In genomic region chr2:113178891-113179290, GRCh38 we compare ENCODE assay signal across 12 cellular contexts. TPM values are rescaled to one million over a fixed set of nuclear protein-coding genes. Genes with fewer than 3 reads are reported as not detected.
DNase-seq lines count a peak whose midpoint lies in the region; ATAC-seq and TF ChIP-seq lines count a peak whose summit lies in the region.
"Had no signal": no experiment of that assay in that cellular context is flagged by ENCODE, and none has a peak within 500 bp of the region (broad histone marks: within the 10 kb centered on the region; RNA-seq: fewer than 3 reads in every experiment).

No MANE protein-coding gene starts in this region.

- peak overlapping the region; percentile 72 for H3K4me3 Mint-ChIP-seq in activated T-helper 2 cell treated with anti-CD3 and anti-CD28 coated beads, Interferon-gamma antibody, Interleukin-2, Interleukin-4, amounts not matched to agents 10 μg/mL and 5 μg/mL and 100 μg/mL, durations not matched to agents 14 hours and 24 hours and 36 hours (ENCODE audit: low read depth)
- peak overlapping the region; percentile 82 for H3K4me3 Mint-ChIP-seq in natural killer cell
- H3K4me3 Mint-ChIP-seq: HFFc6 had no signal

- H3K27ac Mint-ChIP-seq in activated T-helper 2 cell treated with anti-CD3 and anti-CD28 coated beads, Interferon-gamma antibody, Interleukin-2, Interleukin-4, amounts not matched to agents 10 μg/mL and 5 μg/mL and 100 μg/mL, durations not matched to agents 14 hours and 24 hours and 36 hours: peak overlapping the region; percentile 85
- H3K27ac Mint-ChIP-seq in natural killer cell: peak overlapping the region; percentile 85 to 91
- H3K27ac Mint-ChIP-seq: HFFc6 had no signal

- peak in 2 of 3 donors; percentile 27 to 44 for ATAC-seq in natural killer cell
- no peak for ATAC-seq in GM19467 (IDR thresholded peaks at IDR 0.05; ENCODE audit: unreplicated experiment)

- peaks cover 69% of the 10 kb centered on the region for H3K4me1 Mint-ChIP-seq in activated T-helper 2 cell treated with anti-CD3 and anti-CD28 coated beads, Interferon-gamma antibody, Interleukin-2, Interleukin-4, amounts not matched to agents 10 μg/mL and 5 μg/mL and 100 μg/mL, durations not matched to agents 14 hours and 24 hours and 36 hours (ENCODE audit: low read depth)
- peaks cover 77 to 90% of the 10 kb centered on the region in 2 donors for H3K4me1 Mint-ChIP-seq in natural killer cell

- intact Hi-C loops in activated T-helper 2 cell treated with anti-CD3 and anti-CD28 coated beads, Interferon-gamma antibody, Interleukin-2, Interleukin-4, amounts not matched to agents 10 μg/mL and 5 μg/mL and 100 μg/mL, durations not matched to agents 14 hours and 24 hours and 36 hours (cut with micrococcal nuclease): loop anchor here (10.0 kb wide), 1 partner anchor 194 kb away; no protein-coding TSS in a partner anchor
- intact Hi-C loops in natural killer cell (cut with micrococcal nuclease): loop anchor here (5.0 to 10.0 kb wide), 2 partner anchors 547 to 716 kb away; partner anchors contain the start of gene ACTR3

- no peaks in the 10 kb centered on the region for H3K9me3 Mint-ChIP-seq in activated T-helper 2 cell treated with anti-CD3 and anti-CD28 coated beads, Interferon-gamma antibody, Interleukin-2, Interleukin-4, amounts not matched to agents 10 μg/mL and 5 μg/mL and 100 μg/mL, durations not matched to agents 14 hours and 24 hours and 36 hours
- peaks cover 0 to 2% of the 10 kb centered on the region in 2 donors for H3K9me3 Mint-ChIP-seq in natural killer cell
- H3K9me3 Mint-ChIP-seq: HFFc6 had no signal

- peak; percentile 45 for DNase-seq in stimulated activated CD4-positive, alpha-beta T cell treated with anti-CD3 and anti-CD28 coated beads, Interleukin-12 subunit alpha, Interleukin-12 subunit beta, amount 100 ng/mL, for 4 hours
- no peak for DNase-seq in stimulated activated CD4-positive, alpha-beta T cell treated with anti-CD3 and anti-CD28 coated beads, Interleukin-2, amount 100 ng/mL, for 48 hours
- no peak for DNase-seq in activated T-helper 2 cell treated with anti-CD3 and anti-CD28 coated beads, Interferon-gamma antibody, Interleukin-2, Interleukin-4, amounts not matched to agents 10 μg/mL and 5 μg/mL and 100 μg/mL, durations not matched to agents 14 hours and 24 hours and 36 hours (ENCODE audit: low spot score)
- DNase-seq in natural killer cell: no peak
- no peak for DNase-seq in DMS 273 treated with DMSO at 0.1 percent for 48 hours (lab: John Stamatoyannopoulos, UW)
- DNase-seq in erythroblast (lab: John Stamatoyannopoulos, UW): no peak
- DNase-seq in NCI-H1694 (lab: John Stamatoyannopoulos, UW): no peak
- DNase-seq: HFFc6, NCI-H187 treated with DMSO at 0.1 percent for 48 hours, transverse colon had no signal

- TF ChIP-seq POLR2A in erythroblast (IDR thresholded peaks at IDR 0.05; ENCODE audit: low read length): no peak

- no peak for TF ChIP-seq CTCF in natural killer cell (IDR thresholded peaks at IDR 0.05)

- H3K27me3 Mint-ChIP-seq in activated T-helper 2 cell treated with anti-CD3 and anti-CD28 coated beads, Interferon-gamma antibody, Interleukin-2, Interleukin-4, amounts not matched to agents 10 μg/mL and 5 μg/mL and 100 μg/mL, durations not matched to agents 14 hours and 24 hours and 36 hours (ENCODE audit: low read depth): no peaks in the 10 kb centered on the region
- H3K27me3 Mint-ChIP-seq in natural killer cell (ENCODE audit: low read depth in 2 of 2): no peaks in the 10 kb centered on the region

- H3K36me3 Mint-ChIP-seq in activated T-helper 2 cell treated with anti-CD3 and anti-CD28 coated beads, Interferon-gamma antibody, Interleukin-2, Interleukin-4, amounts not matched to agents 10 μg/mL and 5 μg/mL and 100 μg/mL, durations not matched to agents 14 hours and 24 hours and 36 hours (ENCODE audit: low read depth): peaks cover 92% of the 10 kb centered on the region
- no peaks in the 10 kb centered on the region for H3K36me3 Mint-ChIP-seq in natural killer cell

RNA-seq across cellular contexts. Expression of gene PSD4, which starts 5.1 kb away (rescaled TPM):
- total RNA-seq in activated T-helper 2 cell treated with anti-CD3 and anti-CD28 coated beads, Interferon-gamma antibody, Interleukin-2, Interleukin-4, amounts not matched to agents 10 μg/mL and 5 μg/mL and 100 μg/mL, durations not matched to agents 14 hours and 24 hours and 36 hours: 313 and 319 TPM in 2 replicates
- total RNA-seq in natural killer cell: 100 to 1,000 TPM; 280 to 347 (median 340) TPM

RNA-seq across cellular contexts. Expression of gene IL1RN, which starts 51.5 kb away (rescaled TPM):
- total RNA-seq in activated T-helper 2 cell treated with anti-CD3 and anti-CD28 coated beads, Interferon-gamma antibody, Interleukin-2, Interleukin-4, amounts not matched to agents 10 μg/mL and 5 μg/mL and 100 μg/mL, durations not matched to agents 14 hours and 24 hours and 36 hours: 13.2 and 15.9 TPM in 2 replicates
- total RNA-seq in natural killer cell: 10 to 100 TPM in 1 of 3 donors, under 1 TPM in 2; 0.52 to 36.6 (median 0.91) TPM
- total RNA-seq: cardiac muscle cell, HFFc6 had no signal
